ENCODE assay signal across 9 cellular contexts in the genomic region with DNA sequence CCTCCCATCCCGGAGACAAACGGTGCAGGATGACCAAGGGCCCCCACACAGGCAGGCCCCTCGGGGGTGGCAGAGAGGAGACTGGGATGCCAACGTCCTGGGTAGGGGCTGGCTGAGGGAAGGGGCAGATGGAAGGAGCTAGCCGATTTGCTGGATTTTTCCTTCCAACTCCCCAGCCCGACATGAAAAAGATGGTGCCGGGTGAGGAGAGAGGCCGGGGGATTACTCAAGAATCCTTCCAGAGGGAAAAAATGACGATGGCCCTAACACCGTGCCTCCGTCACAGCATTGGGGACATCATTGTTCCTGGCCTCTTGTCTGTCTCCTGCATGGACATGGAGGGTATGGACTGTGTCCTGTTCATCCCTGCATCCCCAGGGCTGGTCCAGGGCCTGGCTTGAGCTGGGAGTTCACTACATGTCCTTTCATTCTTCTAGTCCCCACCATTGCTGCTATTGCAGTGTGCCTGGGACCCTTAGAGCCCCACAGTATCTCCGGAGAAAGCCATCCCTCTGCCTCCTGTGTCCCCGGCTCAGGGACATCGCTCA.
DNase-seq lines count a peak whose midpoint lies in the region; ATAC-seq, FAIRE-seq and TF ChIP-seq lines count a peak whose summit lies in the region.
"Had no signal": no experiment of that assay in that cellular context is flagged by ENCODE, and none has a peak within 500 bp of the region (broad histone marks: within the 10 kb centered on the region; RNA-seq: fewer than 3 reads in every experiment).

No MANE protein-coding gene starts in this region.

- no peak overlapping the region for H3K56ac ChIP-seq in mesendoderm (ENCODE audit: low read length)

- H2BK120ac ChIP-seq in mesendoderm (ENCODE audit: low read depth, low read length), result no peak overlapping the region

- DNase-seq in heart left ventricle, result no peak
- no peak for DNase-seq in Right ventricle myocardium superior
- no peak for DNase-seq in Panc1 (ENCODE audit: low read depth, low spot score)
- DNase-seq in keratinocyte (ENCODE audit: low read depth, low spot score), result no peak
- no peak for DNase-seq in upper lobe of right lung
- DNase-seq in SIG-M5 treated with dmso at 0.1 percent for 504 hours (lab: John Stamatoyannopoulos, UW; ENCODE audit: unreplicated experiment), result no peak
- DNase-seq in mesendoderm, result no peak
- no peak for DNase-seq in NOMO-1 (lab: John Stamatoyannopoulos, UW; ENCODE audit: unreplicated experiment in 2 of 2)

- H3K4me1 ChIP-seq in heart left ventricle (peaks cover 0 to 26% (median 16%) of the 10 kb centered on the region in 12 donors), Panc1 (ENCODE audit: control insufficient read depth, insufficient read depth, low read length) (no peaks in the 10 kb centered on the region), keratinocyte (ENCODE audit: control insufficient read depth, extremely low read depth, insufficient read depth, low read length) (no peaks in the 10 kb centered on the region), upper lobe of right lung (peaks cover 10% of the 10 kb centered on the region), mesendoderm (ENCODE audit: control insufficient read depth, low read depth, low read length) (no peaks in the 10 kb centered on the region)

- H3K9ac ChIP-seq in keratinocyte (ENCODE audit: control insufficient read depth, extremely low read depth, insufficient read depth, low read length) (no peak overlapping the region), mesendoderm (ENCODE audit: low read length) (no peak overlapping the region)

- in situ Hi-C loops in Panc1 (cut with HindIII; ENCODE audit: low pct_unique_long_range_greater_than_20kb, low sequenced_read_pairs), result no loop called here

- H4K5ac ChIP-seq in mesendoderm (ENCODE audit: low read length), result no peak overlapping the region

- H3K79me2 ChIP-seq in keratinocyte (ENCODE audit: control insufficient read depth, insufficient read depth, low read length), result no peaks in the 10 kb centered on the region
- no peaks in the 10 kb centered on the region for H3K79me2 ChIP-seq in mesendoderm (ENCODE audit: control insufficient read depth, insufficient read depth, low read length)

- 58 to 67% (median 63%) methylated on average over 12 to 14 of the region's 14 CpGs for WGBS in heart left ventricle, 4 donors
- no CpG with 5 or more reads among the region's 14 CpGs for WGBS in mesendoderm (ENCODE audit: extremely low coverage, insufficient coverage, low lambda C conversion rate)

- H4K20me1 ChIP-seq in keratinocyte (ENCODE audit: control insufficient read depth, extremely low read depth, insufficient read depth, low read length), result no peaks in the 10 kb centered on the region

- H3K4me2 ChIP-seq in keratinocyte (ENCODE audit: control insufficient read depth, extremely low read depth, insufficient read depth, low read depth, low read length) (no peak overlapping the region), mesendoderm (ENCODE audit: low read length) (no peak overlapping the region)

- no peaks in the 10 kb centered on the region for H3K9me1 ChIP-seq in keratinocyte (ENCODE audit: control insufficient read depth, extremely low read depth, insufficient read depth, low read length)

- H2BK15ac ChIP-seq in mesendoderm (replicated peaks; ENCODE audit: low read depth), result no peak overlapping the region

- H3K4ac ChIP-seq in mesendoderm (ENCODE audit: low read depth, low read length), result no peak overlapping the region

- H2BK5ac ChIP-seq in mesendoderm (ENCODE audit: low read length), result no peak overlapping the region

- peak overlapping the region; percentile 22 for H2AFZ ChIP-seq in keratinocyte (ENCODE audit: control insufficient read depth, low read length)

- H3K4me3 ChIP-seq in heart left ventricle (no peak overlapping the region), Panc1 (ENCODE audit: low read depth in 2 of 2, low read length in 2 of 2) (no peak overlapping the region), keratinocyte (ENCODE audit: control insufficient read depth in 2 of 3, extremely low read depth in 1 of 3, insufficient read depth in 2 of 3, low read depth in 1 of 3, low read length in 3 of 3) (no peak overlapping the region), upper lobe of right lung (no peak overlapping the region), mesendoderm (ENCODE audit: low read length) (no peak overlapping the region)
- H3K4me3 ChIP-seq: lower lobe of right lung had no signal

- TF ChIP-seq POLR2A in heart left ventricle (IDR thresholded peaks at IDR 0.05), result no peak

- no peaks in the 10 kb centered on the region for H3K79me1 ChIP-seq in mesendoderm (ENCODE audit: low read length)

- TF ChIP-seq CTCF in heart left ventricle (IDR thresholded peaks at IDR 0.05), result no peak
- no peak for TF ChIP-seq CTCF in Panc1 (IDR thresholded peaks at IDR 0.05)
- no peak for TF ChIP-seq CTCF in keratinocyte (optimal IDR thresholded peaks at IDR 0.05 in 1 of 3, IDR thresholded peaks at IDR 0.05 in 1 of 3, conservative IDR thresholded peaks at IDR 0.05 in 1 of 3; ENCODE audit: extremely low read depth in 1 of 3, insufficient read depth in 2 of 3, low read length in 3 of 3)
- no peak for TF ChIP-seq CTCF in upper lobe of right lung (IDR thresholded peaks at IDR 0.05)

- no peak overlapping the region for H4K8ac ChIP-seq in mesendoderm (ENCODE audit: low read depth, low read length)

- CTCF ChIA-PET in Panc1 (lab: Charles Lee), result interaction anchor here (0.9 to 2.6 kb wide), 12 partner anchors 102 to 284 kb away, joined by 3 to 18 read pairs (median 6); a partner anchor contains a TSS

- no peak for FAIRE-seq in keratinocyte (lab: Jason Lieb, UNC)

- H3K23ac ChIP-seq in mesendoderm (ENCODE audit: low read length), result no peak overlapping the region

- dilution Hi-C loops in keratinocyte (cut with MboI; ENCODE audit: extremely low pct_ligation_motif_present, low sequenced_read_pairs), result no loop called here

- H3K27ac ChIP-seq in heart left ventricle (peak overlapping the region in 1 of 12 donors; percentile 33), Panc1 (ENCODE audit: low read length) (no peak overlapping the region), keratinocyte (ENCODE audit: control insufficient read depth, insufficient read depth, low read length) (no peak overlapping the region), upper lobe of right lung (no peak overlapping the region), mesendoderm (ENCODE audit: low read depth, low read length) (no peak overlapping the region)
- H3K27ac ChIP-seq: lower lobe of right lung had no signal

- peaks cover 0 to 12% (median 0%) of the 10 kb centered on the region in 12 donors for H3K9me3 ChIP-seq in heart left ventricle
- H3K9me3 ChIP-seq in Panc1 (ENCODE audit: control insufficient read depth, insufficient read depth, low read depth, low read length), result 0 out of 2 replicates have a peak, but pooled peaks cover 3% of the 10 kb centered on the region
- no peaks in the 10 kb centered on the region for H3K9me3 ChIP-seq in keratinocyte (ENCODE audit: control insufficient read depth, low read depth, low read length)
- H3K9me3 ChIP-seq in upper lobe of right lung, result no peaks in the 10 kb centered on the region
- H3K9me3 ChIP-seq: lower lobe of right lung had no signal

- no peak overlapping the region for H3K18ac ChIP-seq in mesendoderm (ENCODE audit: low read length)

- POLR2A ChIA-PET in Panc1 (lab: Charles Lee), result no interaction called here

- ATAC-seq in heart left ventricle (peak in 3 of 4 donors; percentile 4 to 20 (median 12)), Right ventricle myocardium superior (ENCODE audit: poor library complexity) (no peak), Panc1 (peak; percentile 66), upper lobe of right lung (peak; percentile 2)

- BruUV-seq in Panc1 (replicated peaks; lab: Mats Ljungman, UMichigan), result no TSS peak

- H2AK5ac ChIP-seq in mesendoderm (ENCODE audit: low read length), result no peak overlapping the region

- H3K36me3 ChIP-seq in heart left ventricle (peaks cover 0 to 21% (median 9%) of the 10 kb centered on the region in 9 donors), Panc1 (ENCODE audit: control insufficient read depth, insufficient read depth, low read length) (no peaks in the 10 kb centered on the region; the same call in 1 of the 2 replicates), keratinocyte (ENCODE audit: control insufficient read depth in 2 of 2, extremely low read depth in 1 of 2, insufficient read depth in 2 of 2, low read length in 2 of 2) (no peaks in the 10 kb centered on the region), upper lobe of right lung (peaks cover 6% of the 10 kb centered on the region), mesendoderm (ENCODE audit: control insufficient read depth, insufficient read depth, low read length) (no peaks in the 10 kb centered on the region)

- no peaks in the 10 kb centered on the region for H3K27me3 ChIP-seq in heart left ventricle
- H3K27me3 ChIP-seq in Panc1 (ENCODE audit: control insufficient read depth, insufficient read depth, low read length), result peaks cover 3% of the 10 kb centered on the region; the same call in 1 of the 2 replicates
- no peaks in the 10 kb centered on the region for H3K27me3 ChIP-seq in keratinocyte (ENCODE audit: control insufficient read depth, extremely low read depth, insufficient read depth, low read length)
- H3K27me3 ChIP-seq in upper lobe of right lung, result no peaks in the 10 kb centered on the region
- no peaks in the 10 kb centered on the region for H3K27me3 ChIP-seq in mesendoderm (ENCODE audit: insufficient read depth, low read length, poor library complexity)

- intact Hi-C loops in heart left ventricle (cut with DNase I) (loop anchor here (1.0 to 10.0 kb wide), 12 partner anchors 102 to 288 kb away; a partner anchor contains a TSS), Right ventricle myocardium superior (cut with DNase I) (loop anchor here (5.0 kb wide), 3 partner anchors 102 to 287 kb away; no protein-coding TSS in a partner anchor), Panc1 (cut with micrococcal nuclease; ENCODE audit: unreplicated experiment) (loop anchor here (2.0 to 5.0 kb wide), 2 partner anchors 247 to 284 kb away; a partner anchor contains a TSS), upper lobe of right lung (cut with DNase I) (loop anchor here (5.0 kb wide), 1 partner anchor 202 kb away; no protein-coding TSS in a partner anchor)
